In genomic region chr7:20238268-20238753, GRCh38 we compare ENCODE assay signal across 1 cellular context.
A peak's percentile ranks its signal among the peaks of the same experiment; 100 is the strongest.
TF ChIP-seq lines count a peak whose summit lies in the region.

No MANE protein-coding gene starts in this region.

TF ChIP-seq in K562, 482 proteins besides CTCF, POLR2A, EP300 and RAD21 (continued from another document):
- TF ChIP-seq GTF2E2 (tag; IDR thresholded peaks at IDR 0.05) (peak; percentile 70; the same call in 1 of the 2 replicates), ZBTB11 (CRISPR knock-in tag; IDR thresholded peaks at IDR 0.05) (no peak), MGA (IDR thresholded peaks at IDR 0.05) (peak; percentile 55; the same call in 1 of the 2 replicates), ELF2 (CRISPR knock-in tag; IDR thresholded peaks at IDR 0.05) (no peak), MYBL2 (IDR thresholded peaks at IDR 0.05; ENCODE audit: low read depth) (no peak), MYBL2 (CRISPR knock-in tag; IDR thresholded peaks at IDR 0.05; ENCODE audit: borderline replicate concordance) (no peak)
